ENCODE assay signal across 8 cellular contexts in the genomic region with DNA sequence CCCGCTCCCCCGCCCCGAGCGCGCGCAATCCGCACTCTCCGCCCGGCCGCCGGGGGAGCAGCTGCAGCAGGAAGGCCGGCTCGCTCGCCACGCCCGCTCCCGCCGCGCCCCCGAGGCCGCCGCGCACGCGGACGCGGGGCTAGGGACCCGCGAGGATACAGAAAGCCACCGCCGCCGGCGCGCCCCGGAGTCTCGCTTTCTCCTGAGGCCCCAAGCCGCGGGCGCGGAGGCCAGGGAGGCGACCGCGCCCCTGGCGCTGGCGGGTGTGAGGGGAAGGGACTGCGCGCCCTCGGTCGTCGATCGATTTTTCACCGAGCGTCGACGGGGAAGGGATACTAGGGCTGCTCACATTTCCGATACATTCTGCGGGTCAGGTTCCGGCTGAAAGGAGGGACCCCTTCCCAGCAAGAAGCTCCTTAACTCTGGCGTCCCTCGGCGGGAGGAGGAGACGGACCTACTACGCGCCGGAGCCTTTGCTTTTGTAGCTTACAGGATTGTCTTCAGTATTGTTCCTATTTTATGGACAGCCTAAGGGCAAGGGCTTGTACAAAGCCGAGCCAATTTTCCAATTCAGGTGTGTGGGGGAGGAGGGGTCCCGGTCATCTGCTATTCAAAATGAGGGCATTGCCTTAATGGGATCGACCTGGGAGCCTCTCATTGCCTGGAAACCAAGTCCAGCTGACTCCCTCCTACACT.
A peak's percentile ranks its signal among the peaks of the same experiment; 100 is the strongest.
DNase-seq lines count a peak whose midpoint lies in the region; ATAC-seq lines count a peak whose summit lies in the region.

No MANE protein-coding gene starts in this region.

- ATAC-seq in HG02973 (IDR thresholded peaks at IDR 0.05; ENCODE audit: unreplicated experiment): peak; percentile 43

- DNase-seq in NCI-H524 (lab: John Stamatoyannopoulos, UW): peak; percentile 57 to 82
- DNase-seq in NCI-H524 treated with DMSO at 0.1 percent for 48 hours (lab: John Stamatoyannopoulos, UW): no peak
- peak; percentile 92 for DNase-seq in NCI-H2171 (lab: John Stamatoyannopoulos, UW)
- DNase-seq in activated CD4-positive, CD25-positive, alpha-beta regulatory T cell treated with anti-CD3 and anti-CD28 coated beads, Interleukin-2, amount 50 U/mL, for 16 hours (ENCODE audit: low read depth, low spot score): peak; percentile 48
- peak; percentile 55 for DNase-seq in cerebellar cortex (ENCODE audit: low spot score)
- peak; percentile 18 for DNase-seq in kidney glomerular epithelial cell (lab: John Stamatoyannopoulos, UW)
- peak; percentile 46 to 63 for DNase-seq in stimulated activated CD4-positive, alpha-beta T cell treated with anti-CD3 and anti-CD28 coated beads, Interleukin-15, amount 100 ng/mL, for 48 hours (ENCODE audit: low read depth in 2 of 2)
